Comparison of ENCODE assay signal across 1 cellular context in the genomic region with DNA sequence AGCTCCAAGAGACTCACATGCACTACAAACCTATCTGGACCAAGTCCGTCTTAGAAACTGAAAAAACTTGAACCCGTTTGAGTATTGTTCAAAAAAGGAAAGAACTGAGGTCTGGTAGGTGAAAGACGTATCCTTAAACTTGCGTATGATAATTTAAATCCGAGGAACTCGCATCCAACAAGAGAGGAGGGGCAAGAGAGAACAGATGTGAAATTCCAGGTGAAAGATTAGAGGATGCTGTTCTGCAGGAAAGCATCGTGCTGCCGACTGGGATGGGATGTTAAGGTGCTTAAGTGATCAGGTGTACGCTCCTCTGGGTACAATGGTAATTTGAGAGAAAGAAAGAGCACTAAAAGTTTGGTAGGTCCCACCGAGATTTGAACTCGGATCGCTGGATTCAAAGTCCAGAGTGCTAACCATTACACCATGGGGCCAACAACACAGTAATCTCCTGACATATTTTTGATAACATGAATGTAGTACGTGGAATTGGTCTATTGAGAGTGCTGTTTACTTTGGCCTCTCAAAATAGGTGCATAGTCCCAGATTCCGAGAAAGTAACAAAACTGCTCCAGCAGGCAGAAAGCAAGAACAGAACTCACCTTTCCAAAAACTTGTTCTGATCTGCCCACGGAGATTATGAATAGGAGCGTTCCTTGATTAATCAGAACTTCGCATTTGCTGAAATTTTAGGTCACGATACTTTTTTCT.
A peak's percentile ranks its signal among the peaks of the same experiment; 100 is the strongest.
TF ChIP-seq lines count a peak whose summit lies in the region.

No MANE protein-coding gene starts in this region.

TF ChIP-seq in HepG2, 621 proteins besides CTCF, POLR2A, EP300 and RAD21 (continued from another document and continues in another):
- TF ChIP-seq, protein P1, sequence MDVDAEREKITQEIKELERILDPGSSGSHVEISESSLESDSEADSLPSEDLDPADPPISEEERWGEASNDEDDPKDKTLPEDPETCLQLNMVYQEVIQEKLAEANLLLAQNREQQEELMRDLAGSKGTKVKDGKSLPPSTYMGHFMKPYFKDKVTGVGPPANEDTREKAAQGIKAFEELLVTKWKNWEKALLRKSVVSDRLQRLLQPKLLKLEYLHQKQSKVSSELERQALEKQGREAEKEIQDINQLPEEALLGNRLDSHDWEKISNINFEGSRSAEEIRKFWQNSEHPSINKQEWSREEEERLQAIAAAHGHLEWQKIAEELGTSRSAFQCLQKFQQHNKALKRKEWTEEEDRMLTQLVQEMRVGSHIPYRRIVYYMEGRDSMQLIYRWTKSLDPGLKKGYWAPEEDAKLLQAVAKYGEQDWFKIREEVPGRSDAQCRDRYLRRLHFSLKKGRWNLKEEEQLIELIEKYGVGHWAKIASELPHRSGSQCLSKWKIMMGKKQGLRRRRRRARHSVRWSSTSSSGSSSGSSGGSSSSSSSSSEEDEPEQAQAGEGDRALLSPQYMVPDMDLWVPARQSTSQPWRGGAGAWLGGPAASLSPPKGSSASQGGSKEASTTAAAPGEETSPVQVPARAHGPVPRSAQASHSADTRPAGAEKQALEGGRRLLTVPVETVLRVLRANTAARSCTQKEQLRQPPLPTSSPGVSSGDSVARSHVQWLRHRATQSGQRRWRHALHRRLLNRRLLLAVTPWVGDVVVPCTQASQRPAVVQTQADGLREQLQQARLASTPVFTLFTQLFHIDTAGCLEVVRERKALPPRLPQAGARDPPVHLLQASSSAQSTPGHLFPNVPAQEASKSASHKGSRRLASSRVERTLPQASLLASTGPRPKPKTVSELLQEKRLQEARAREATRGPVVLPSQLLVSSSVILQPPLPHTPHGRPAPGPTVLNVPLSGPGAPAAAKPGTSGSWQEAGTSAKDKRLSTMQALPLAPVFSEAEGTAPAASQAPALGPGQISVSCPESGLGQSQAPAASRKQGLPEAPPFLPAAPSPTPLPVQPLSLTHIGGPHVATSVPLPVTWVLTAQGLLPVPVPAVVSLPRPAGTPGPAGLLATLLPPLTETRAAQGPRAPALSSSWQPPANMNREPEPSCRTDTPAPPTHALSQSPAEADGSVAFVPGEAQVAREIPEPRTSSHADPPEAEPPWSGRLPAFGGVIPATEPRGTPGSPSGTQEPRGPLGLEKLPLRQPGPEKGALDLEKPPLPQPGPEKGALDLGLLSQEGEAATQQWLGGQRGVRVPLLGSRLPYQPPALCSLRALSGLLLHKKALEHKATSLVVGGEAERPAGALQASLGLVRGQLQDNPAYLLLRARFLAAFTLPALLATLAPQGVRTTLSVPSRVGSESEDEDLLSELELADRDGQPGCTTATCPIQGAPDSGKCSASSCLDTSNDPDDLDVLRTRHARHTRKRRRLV (CRISPR knock-in tag; IDR thresholded peaks at IDR 0.05) = no peak
- no peak for TF ChIP-seq ZNF660 (CRISPR knock-in tag; IDR thresholded peaks at IDR 0.05; ENCODE audit: borderline replicate concordance, low read depth)
- TF ChIP-seq ZNF775 (CRISPR knock-in tag; IDR thresholded peaks at IDR 0.05; ENCODE audit: borderline replicate concordance) = no peak
- TF ChIP-seq CCDC6 (CRISPR knock-in tag; IDR thresholded peaks at IDR 0.05) = no peak
- TF ChIP-seq ZNF354B (CRISPR knock-in tag; IDR thresholded peaks at IDR 0.05) = no peak
- TF ChIP-seq ZBTB46 (CRISPR knock-in tag; IDR thresholded peaks at IDR 0.05; ENCODE audit: borderline replicate concordance) = no peak
- TF ChIP-seq CBX1 (IDR thresholded peaks at IDR 0.05; ENCODE audit: low read depth) = no peak
- TF ChIP-seq, protein P2, sequence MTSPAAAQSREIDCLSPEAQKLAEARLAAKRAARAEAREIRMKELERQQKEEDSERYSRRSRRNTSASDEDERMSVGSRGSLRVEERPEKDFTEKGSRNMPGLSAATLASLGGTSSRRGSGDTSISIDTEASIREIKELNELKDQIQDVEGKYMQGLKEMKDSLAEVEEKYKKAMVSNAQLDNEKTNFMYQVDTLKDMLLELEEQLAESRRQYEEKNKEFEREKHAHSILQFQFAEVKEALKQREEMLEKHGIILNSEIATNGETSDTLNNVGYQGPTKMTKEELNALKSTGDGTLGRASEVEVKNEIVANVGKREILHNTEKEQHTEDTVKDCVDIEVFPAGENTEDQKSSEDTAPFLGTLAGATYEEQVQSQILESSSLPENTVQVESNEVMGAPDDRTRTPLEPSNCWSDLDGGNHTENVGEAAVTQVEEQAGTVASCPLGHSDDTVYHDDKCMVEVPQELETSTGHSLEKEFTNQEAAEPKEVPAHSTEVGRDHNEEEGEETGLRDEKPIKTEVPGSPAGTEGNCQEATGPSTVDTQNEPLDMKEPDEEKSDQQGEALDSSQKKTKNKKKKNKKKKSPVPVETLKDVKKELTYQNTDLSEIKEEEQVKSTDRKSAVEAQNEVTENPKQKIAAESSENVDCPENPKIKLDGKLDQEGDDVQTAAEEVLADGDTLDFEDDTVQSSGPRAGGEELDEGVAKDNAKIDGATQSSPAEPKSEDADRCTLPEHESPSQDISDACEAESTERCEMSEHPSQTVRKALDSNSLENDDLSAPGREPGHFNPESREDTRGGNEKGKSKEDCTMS (CRISPR knock-in tag; conservative IDR thresholded peaks at IDR 0.05) = no peak
- TF ChIP-seq CAMTA2 (CRISPR knock-in tag; IDR thresholded peaks at IDR 0.05; ENCODE audit: borderline replicate concordance) = no peak
- TF ChIP-seq ZNF224 (CRISPR knock-in tag; IDR thresholded peaks at IDR 0.05) = no peak; the same call in 1 of the 2 replicates
- no peak for TF ChIP-seq ZNF407 (CRISPR knock-in tag; IDR thresholded peaks at IDR 0.05; ENCODE audit: not compliant biosample characterization)
- TF ChIP-seq ZBTB42 (CRISPR knock-in tag; IDR thresholded peaks at IDR 0.05) = no peak
- TF ChIP-seq TFE3 (CRISPR knock-in tag; IDR thresholded peaks at IDR 0.05) = no peak
- TF ChIP-seq ZNF431 (CRISPR knock-in tag; IDR thresholded peaks at IDR 0.05; ENCODE audit: borderline replicate concordance, low read depth) = no peak
- no peak for TF ChIP-seq ZNF781 (CRISPR knock-in tag; IDR thresholded peaks at IDR 0.05; ENCODE audit: borderline replicate concordance, not compliant biosample characterization)
- peak; percentile 59; the same call in 1 of the 2 replicates for TF ChIP-seq THAP7 (CRISPR knock-in tag; IDR thresholded peaks at IDR 0.05)
- no peak for TF ChIP-seq MTA3 (CRISPR knock-in tag; IDR thresholded peaks at IDR 0.05)
- no peak for TF ChIP-seq ZNF569 (CRISPR knock-in tag; IDR thresholded peaks at IDR 0.05; ENCODE audit: borderline replicate concordance)
- TF ChIP-seq, protein P3, sequence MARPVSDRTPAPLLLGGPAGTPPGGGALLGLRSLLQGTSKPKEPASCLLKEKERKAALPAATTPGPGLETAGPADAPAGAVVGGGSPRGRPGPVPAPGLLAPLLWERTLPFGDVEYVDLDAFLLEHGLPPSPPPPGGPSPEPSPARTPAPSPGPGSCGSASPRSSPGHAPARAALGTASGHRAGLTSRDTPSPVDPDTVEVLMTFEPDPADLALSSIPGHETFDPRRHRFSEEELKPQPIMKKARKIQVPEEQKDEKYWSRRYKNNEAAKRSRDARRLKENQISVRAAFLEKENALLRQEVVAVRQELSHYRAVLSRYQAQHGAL (CRISPR knock-in tag; IDR thresholded peaks at IDR 0.05; ENCODE audit: not compliant biosample characterization) = no peak
- TF ChIP-seq NR0B2 (CRISPR knock-in tag; IDR thresholded peaks at IDR 0.05) = no peak
- no peak for TF ChIP-seq ZNF230 (CRISPR knock-in tag; IDR thresholded peaks at IDR 0.05)
- TF ChIP-seq ZNF792 (CRISPR knock-in tag; IDR thresholded peaks at IDR 0.05) = 0 out of 2 replicates have a peak, but pooled peaks have one; percentile 30
- no peak for TF ChIP-seq ZNF772 (CRISPR knock-in tag; IDR thresholded peaks at IDR 0.05)
- TF ChIP-seq ZNF672 (CRISPR knock-in tag; IDR thresholded peaks at IDR 0.05) = no peak
- peak; percentile 79; the same call in 1 of the 2 replicates for TF ChIP-seq MBD4 (IDR thresholded peaks at IDR 0.05; ENCODE audit: borderline replicate concordance, low read length)
- TF ChIP-seq IKZF5 (CRISPR knock-in tag; IDR thresholded peaks at IDR 0.05) = no peak; the same call in 1 of the 2 replicates
- TF ChIP-seq MAZ (IDR thresholded peaks at IDR 0.05; ENCODE audit: borderline replicate concordance, low read depth, low read length) = no peak
- TF ChIP-seq MAZ (CRISPR knock-in tag; IDR thresholded peaks at IDR 0.05; ENCODE audit: low read depth) = no peak
